Comparison of ENCODE assay signal across 26 cellular contexts in the genomic region with DNA sequence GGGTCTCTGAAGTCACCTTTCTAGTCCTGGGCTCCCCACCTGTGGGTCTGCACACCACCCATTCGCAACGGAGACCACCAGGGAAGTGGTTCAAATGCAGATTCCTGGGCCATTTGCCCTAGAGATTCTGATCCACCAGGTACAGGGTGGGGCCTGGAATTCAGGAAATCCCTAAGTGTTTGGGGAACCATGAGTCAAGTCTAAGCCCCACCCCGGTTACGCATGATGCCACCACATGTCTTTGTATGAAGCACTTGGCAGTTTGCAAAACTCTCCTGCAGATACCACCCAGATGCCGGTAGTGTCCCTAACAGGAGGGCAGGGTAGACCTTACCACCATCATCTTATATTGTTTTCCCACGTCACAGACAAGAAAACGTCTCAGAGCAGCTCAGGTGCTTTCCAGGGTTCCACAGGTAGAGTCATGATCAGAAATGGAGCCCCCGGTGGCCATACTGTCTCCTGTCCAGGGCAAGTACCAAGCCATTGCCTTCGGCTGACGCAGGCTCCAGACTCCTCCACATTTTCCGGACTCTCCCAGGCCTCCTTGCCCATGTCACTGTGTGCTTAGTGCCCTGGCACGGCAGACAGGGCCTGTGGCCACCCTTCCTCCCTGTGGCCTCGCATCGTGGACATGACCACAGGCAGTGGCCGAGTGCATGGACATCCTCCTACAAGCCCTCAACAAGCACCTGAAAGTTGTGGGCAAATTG.
A peak's percentile ranks its signal among the peaks of the same experiment; 100 is the strongest.
DNase-seq lines count a peak whose midpoint lies in the region; ATAC-seq and TF ChIP-seq lines count a peak whose summit lies in the region.
"Had no signal": no experiment of that assay in that cellular context is flagged by ENCODE, and none has a peak within 500 bp of the region (broad histone marks: within the 10 kb centered on the region; RNA-seq: fewer than 3 reads in every experiment).

No MANE protein-coding gene starts in this region.

- H3K4me1 ChIP-seq in A673 (ENCODE audit: insufficient read depth, low read length, poor library complexity, severe bottlenecking) (no peaks in the 10 kb centered on the region), endodermal cell (ENCODE audit: control insufficient read depth, insufficient read depth, low read length) (no peaks in the 10 kb centered on the region), left lung (no peaks in the 10 kb centered on the region)
- H3K4me1 ChIP-seq: A549, heart left ventricle had no signal

- H3K9ac ChIP-seq in endodermal cell (ENCODE audit: extremely low read depth, low read length, poor library complexity, severe bottlenecking) = no peak overlapping the region

- ATAC-seq in left lung (peak; percentile 77), HG02852 (IDR thresholded peaks at IDR 0.05; ENCODE audit: unreplicated experiment) (no peak), GM21619 (IDR thresholded peaks at IDR 0.05; ENCODE audit: unreplicated experiment) (no peak)
- ATAC-seq: A549; activated T-cell treated with anti-CD3 and anti-CD28 coated beads, Interleukin-2, amount 50 U/mL, for 4 hours; CD8-positive, alpha-beta T cell; heart left ventricle; left lobe of liver; Right ventricle myocardium inferior; SK-N-SH treated with all-trans-retinoic acid at 6 μM for 48 hours; stimulated activated naive CD8-positive, alpha-beta T cell treated with anti-CD3 and anti-CD28 coated beads, Interleukin-15, amount 100 ng/mL, for 72 hours had no signal

- peaks cover 3% of the 10 kb centered on the region for H3K9me3 Mint-ChIP-seq in endodermal cell
- H3K9me3 Mint-ChIP-seq: activated CD4-positive, alpha-beta T cell treated with anti-CD3 and anti-CD28 coated beads, Interleukin-2, amount 10 ng/mL, durations not matched to agents 24 days and 14 days; CD8-positive, alpha-beta T cell had no signal

- POLR2A ChIA-PET in A673 (lab: Charles Lee; ENCODE audit: low non-redundant PET) = no interaction called here

- no peaks in the 10 kb centered on the region for H3K9me3 ChIP-seq in A673 (ENCODE audit: low read depth, low read length, poor library complexity, severe bottlenecking)
- H3K9me3 ChIP-seq in endodermal cell (ENCODE audit: control insufficient read depth, low read length) = peaks cover 10% of the 10 kb centered on the region
- H3K9me3 ChIP-seq in left lung = peaks cover 0 to 7% of the 10 kb centered on the region in 2 donors
- H3K9me3 ChIP-seq: A549 had no signal

- intact Hi-C loops in A673 (cut with micrococcal nuclease; ENCODE audit: unreplicated experiment) = no loop called here
- intact Hi-C loops in left lung (cut with DNase I) = no loop called here

- H3K36me3 ChIP-seq in A673 (ENCODE audit: insufficient read depth, low read length, poor library complexity, severe bottlenecking) (no peaks in the 10 kb centered on the region), endodermal cell (ENCODE audit: control insufficient read depth, insufficient read depth, low read length) (no peaks in the 10 kb centered on the region), left lung (peaks cover 0 to 21% of the 10 kb centered on the region in 2 donors)

- peaks cover 12% of the 10 kb centered on the region for H3K36me3 Mint-ChIP-seq in endodermal cell (ENCODE audit: low read depth)
- H3K36me3 Mint-ChIP-seq: CD8-positive, alpha-beta T cell had no signal

- CTCF ChIA-PET in A673 (lab: Charles Lee) = no interaction called here

- BruUV-seq in A673 (replicated peaks; lab: Mats Ljungman, UMichigan) = no TSS peak

- no peaks in the 10 kb centered on the region for H3K27me3 Mint-ChIP-seq in endodermal cell (ENCODE audit: insufficient read depth)
- H3K27me3 Mint-ChIP-seq: activated CD4-positive, alpha-beta T cell treated with anti-CD3 and anti-CD28 coated beads, Interleukin-2, amount 10 ng/mL, durations not matched to agents 24 days and 14 days; B cell; stimulated activated naive CD8-positive, alpha-beta T cell treated with anti-CD3 and anti-CD28 coated beads, Interleukin-15, amount 100 ng/mL, for 72 hours had no signal

- no peak overlapping the region for H3K27ac Mint-ChIP-seq in endodermal cell
- H3K27ac Mint-ChIP-seq: activated CD4-positive, alpha-beta T cell treated with anti-CD3 and anti-CD28 coated beads, Interleukin-2, amount 10 ng/mL, durations not matched to agents 24 days and 14 days; B cell; CD8-positive, alpha-beta T cell; stimulated activated naive CD8-positive, alpha-beta T cell treated with anti-CD3 and anti-CD28 coated beads, Interleukin-15, amount 100 ng/mL, for 72 hours; T-helper 2 cell treated with Interferon-gamma antibody and Interleukin-4, amounts not matched to agents 5 μg/mL and 100 μg/mL, for 36 hours had no signal

- WGBS in endodermal cell (ENCODE audit: insufficient coverage in 1 of 2, insufficient read length in 1 of 2), 2 experiments = 91 to 94% methylated on average over 9 to 15 of the region's 15 CpGs

- no peaks in the 10 kb centered on the region for H3K27me3 ChIP-seq in A673 (replicated peaks; ENCODE audit: insufficient read depth, low read depth, low read length, poor library complexity)
- H3K27me3 ChIP-seq in endodermal cell (ENCODE audit: control insufficient read depth, insufficient read depth, low read length, poor library complexity, severe bottlenecking) = no peaks in the 10 kb centered on the region
- H3K27me3 ChIP-seq in left lung = no peaks in the 10 kb centered on the region
- H3K27me3 ChIP-seq: heart left ventricle had no signal

- TF ChIP-seq POLR2A in NB4 (IDR thresholded peaks at IDR 0.05; ENCODE audit: extremely low read depth, insufficient read length) = no peak

- H3K4me3 ChIP-seq in A673 (ENCODE audit: low read depth, low read length, poor library complexity, severe bottlenecking) = no peak overlapping the region
- H3K4me3 ChIP-seq in NB4 (ENCODE audit: low read depth, low read length) = no peak overlapping the region
- H3K4me3 ChIP-seq in endodermal cell (ENCODE audit: low read length) = no peak overlapping the region
- H3K4me3 ChIP-seq in left lung = no peak overlapping the region
- H3K4me3 ChIP-seq: A549, heart left ventricle had no signal

- H3K4me3 Mint-ChIP-seq in endodermal cell = no peak overlapping the region
- H3K4me3 Mint-ChIP-seq: activated CD4-positive, alpha-beta T cell treated with anti-CD3 and anti-CD28 coated beads, Interleukin-2, amount 10 ng/mL, durations not matched to agents 24 days and 14 days; activated T-cell treated with anti-CD3 and anti-CD28 coated beads, Interleukin-2, amount 50 U/mL, for 4 hours; B cell; CD8-positive, alpha-beta T cell; stimulated activated naive CD8-positive, alpha-beta T cell treated with anti-CD3 and anti-CD28 coated beads, Interleukin-15, amount 100 ng/mL, for 72 hours; T-helper 2 cell treated with Interferon-gamma antibody and Interleukin-4, amounts not matched to agents 5 μg/mL and 100 μg/mL, for 36 hours had no signal

- H3K27ac ChIP-seq in A673 (ENCODE audit: low read depth, low read length, poor library complexity, severe bottlenecking) = no peak overlapping the region
- no peak overlapping the region for H3K27ac ChIP-seq in endodermal cell (ENCODE audit: low read depth, low read length)
- H3K27ac ChIP-seq in left lung = no peak overlapping the region
- H3K27ac ChIP-seq: A549, heart left ventricle had no signal

- no peaks in the 10 kb centered on the region for H3K4me1 Mint-ChIP-seq in endodermal cell
- H3K4me1 Mint-ChIP-seq: activated CD4-positive, alpha-beta T cell treated with anti-CD3 and anti-CD28 coated beads, Interleukin-2, amount 10 ng/mL, durations not matched to agents 24 days and 14 days; B cell had no signal

- TF ChIP-seq CTCF in A673 (conservative IDR thresholded peaks at IDR 0.05; ENCODE audit: low read depth, low read length) (0 out of 2 replicates have a peak, but pooled peaks have one; percentile 11), NB4 (IDR thresholded peaks at IDR 0.05; ENCODE audit: low read depth, low read length) (peak; percentile 18), endodermal cell (conservative IDR thresholded peaks at IDR 0.05) (peak; percentile 66), left lung (IDR thresholded peaks at IDR 0.05) (no peak)

- DNase-seq in A673 (ENCODE audit: low spot score) (no peak), NB4 (ENCODE audit: low read depth) (no peak), endodermal cell (peak; percentile 58), left lung (peak in 1 of 2 donors; percentile 47), NCI-H2107 (lab: John Stamatoyannopoulos, UW) (no peak)
- DNase-seq in activated CD4-positive, alpha-beta T cell treated with anti-CD3 and anti-CD28 coated beads, Interleukin-2, amount 50 U/mL, for 4 hours = no peak
- DNase-seq: activated CD4-positive, alpha-beta T cell treated with anti-CD3 and anti-CD28 coated beads, Interleukin-2, amount 10 ng/mL, durations not matched to agents 24 days and 14 days; activated gamma-delta T cell treated with Interleukin-2 at 50 U/mL for 16 hours; activated T-cell treated with anti-CD3 and anti-CD28 coated beads, Interleukin-2, amount 50 U/mL, for 4 hours; CD8-positive, alpha-beta T cell; central memory CD4-positive, alpha-beta T cell; DMS 273 treated with DMSO at 0.1 percent for 48 hours; KBM-7; NCI-H1436 treated with DMSO at 0.1 percent for 48 hours; small intestine; stimulated activated CD8-positive, alpha-beta memory T cell treated with anti-CD3 and anti-CD28 coated beads, Interleukin-4, amount 100 ng/mL, for 48 hours; stimulated activated naive CD8-positive, alpha-beta T cell treated with anti-CD3 and anti-CD28 coated beads, Interleukin-15, amount 100 ng/mL, for 72 hours had no signal

Comparison
In these comparisons a context has a peak if more than half of its experiments do, and no peak if none do; other contexts are left out.
1. CTCF ChIP-seq: peak in A673 (single experiment), NB4 (single experiment) and endodermal cell (single experiment); none in left lung (0 of 2).